In the genomic region with DNA sequence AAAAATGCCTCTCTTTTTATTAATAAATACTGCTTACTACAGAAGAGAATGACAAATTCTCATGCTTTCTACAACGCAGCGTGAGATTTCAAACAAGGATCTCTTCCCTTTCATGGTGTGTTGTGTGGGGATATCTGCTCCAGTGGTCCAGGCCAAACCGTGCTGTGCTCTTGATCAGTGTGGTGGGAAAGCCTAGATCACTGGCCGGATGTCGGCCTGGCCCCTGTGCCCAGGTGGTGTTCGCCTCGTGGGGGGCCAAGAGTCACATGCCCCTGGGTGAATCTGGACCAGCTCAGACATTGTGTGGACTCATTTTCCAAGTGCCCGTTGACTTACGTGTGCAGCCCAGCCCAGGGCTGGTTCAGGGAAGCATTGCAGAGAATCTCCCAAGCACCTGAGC, we compare ENCODE assay signal across 26 cellular contexts. TPM values are rescaled to one million over a fixed set of nuclear protein-coding genes. Genes with fewer than 3 reads are reported as not detected.
"Had no signal": no experiment of that assay in that cellular context is flagged by ENCODE, and none has a peak within 500 bp of the region (broad histone marks: within the 10 kb centered on the region; RNA-seq: fewer than 3 reads in every experiment).

No MANE protein-coding gene starts in this region.

- H3K4me1 ChIP-seq: breast epithelium had no signal

- H3K27ac Mint-ChIP-seq: activated B cell treated with CpG ODN at 0.5 μM for 24 hours; activated CD4-positive, alpha-beta T cell treated with anti-CD3 and anti-CD28 coated beads, Interleukin-2, amount 10 ng/mL, durations not matched to agents 24 days and 14 days; activated naive CD4-positive, alpha-beta T cell treated with anti-CD3 and anti-CD28 coated beads, Interleukin-2, amount 50 U/mL, for 72 hours; T-cell had no signal

- H3K27ac ChIP-seq: breast epithelium had no signal

- H3K36me3 Mint-ChIP-seq: T-cell had no signal

- H3K4me1 Mint-ChIP-seq: activated CD4-positive, alpha-beta T cell treated with anti-CD3 and anti-CD28 coated beads, Interleukin-2, amount 10 ng/mL, durations not matched to agents 24 days and 14 days had no signal

- ATAC-seq: activated naive CD4-positive, alpha-beta T cell treated with anti-CD3 and anti-CD28 coated beads, Interleukin-2, amount 50 U/mL, for 72 hours; activated T-cell treated with anti-CD3 and anti-CD28 coated beads, Interleukin-2, amount 50 U/mL, for 4 hours; T-cell had no signal

- H3K9me3 Mint-ChIP-seq: activated CD4-positive, alpha-beta T cell treated with anti-CD3 and anti-CD28 coated beads, Interleukin-2, amount 10 ng/mL, durations not matched to agents 24 days and 14 days had no signal

- H3K4me3 Mint-ChIP-seq: activated B cell treated with CpG ODN at 0.5 μM for 24 hours; activated CD4-positive, alpha-beta T cell treated with anti-CD3 and anti-CD28 coated beads, Interleukin-2, amount 10 ng/mL, durations not matched to agents 24 days and 14 days; activated T-cell treated with anti-CD3 and anti-CD28 coated beads, Interleukin-2, amount 50 U/mL, for 4 hours; T-cell had no signal

- H3K4me3 ChIP-seq: breast epithelium had no signal

- DNase-seq: activated B cell treated with CpG ODN at 0.5 μM for 24 hours; activated CD4-positive, alpha-beta T cell treated with anti-CD3 and anti-CD28 coated beads for 1 hour; activated CD4-positive, alpha-beta T cell treated with anti-CD3 and anti-CD28 coated beads, Interleukin-2, amount 10 ng/mL, durations not matched to agents 24 days and 14 days; activated CD4-positive, alpha-beta T cell treated with anti-CD3 and anti-CD28 coated beads, Interleukin-2, amount 50 U/mL, for 48 hours; activated CD8-positive, alpha-beta memory T cell treated with anti-CD3 and anti-CD28 coated beads for 24 hours; activated effector memory CD4-positive, alpha-beta T cell treated with anti-CD3 and anti-CD28 coated beads, Interleukin-2, amount 50 U/mL, for 16 hours; activated naive CD4-positive, alpha-beta T cell treated with Interleukin-2 at 50 U/mL for 16 hours; activated T-cell treated with anti-CD3 and anti-CD28 coated beads, Interleukin-2, amount 50 U/mL, for 4 hours; caudate nucleus; KG1; NCI-H1092; NCI-H1436; NCI-H1694 treated with DMSO at 0.1 percent for 48 hours; NCI-H2029 treated with DMSO at 0.1 percent for 48 hours; NCI-H345; NCI-H510A treated with DMSO at 0.1 percent for 48 hours; NCI-H69; NK-92 treated with Interleukin-12 subunit alpha and Interleukin-12 subunit beta, amount 100 ng/mL, for 24 hours; OCI-M1; SIG-M5; T-cell; T-helper 2 cell; T1000 had no signal

- H3K9me3 ChIP-seq: breast epithelium had no signal

- H3K36me3 ChIP-seq: breast epithelium had no signal

- FAIRE-seq: TTC549 had no signal

RNA-seq across cellular contexts. Expression of a gene that starts 4.3 kb away (rescaled TPM):
- total RNA-seq: activated B cell treated with CpG ODN at 0.5 μM for 24 hours; activated CD4-positive, alpha-beta T cell treated with anti-CD3 and anti-CD28 coated beads, Interleukin-2, amount 10 ng/mL, durations not matched to agents 24 days and 14 days had no signal
